15 cellular contexts compared by ENCODE assay signal in the genomic region with DNA sequence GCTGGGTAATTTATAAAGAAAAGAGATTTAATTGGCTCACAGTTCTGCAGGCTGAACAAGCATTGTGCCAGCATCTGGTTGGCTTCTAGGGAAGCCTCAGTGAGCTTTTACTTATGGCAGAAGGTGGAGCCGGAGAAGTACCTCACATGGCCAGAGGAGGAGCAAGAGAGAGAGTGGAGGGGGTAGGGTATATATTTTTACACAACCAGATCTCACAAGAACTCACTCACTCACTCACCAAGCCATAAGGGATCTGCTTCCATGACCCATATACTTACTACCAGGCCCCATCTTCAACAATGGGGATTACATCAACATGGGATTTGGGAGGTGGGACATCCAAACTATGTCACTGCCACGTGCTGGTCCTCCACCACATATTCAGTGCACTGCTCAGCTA.
DNase-seq lines count a peak whose midpoint lies in the region; ATAC-seq and TF ChIP-seq lines count a peak whose summit lies in the region.
"Had no signal": no experiment of that assay in that cellular context is flagged by ENCODE, and none has a peak within 500 bp of the region (broad histone marks: within the 10 kb centered on the region; RNA-seq: fewer than 3 reads in every experiment).

No MANE protein-coding gene starts in this region.

- POLR2A ChIA-PET in Panc1 (lab: Charles Lee) = no interaction called here

- H3K36me3 ChIP-seq in Panc1 (ENCODE audit: control insufficient read depth, insufficient read depth, low read length) = no peaks in the 10 kb centered on the region
- H3K36me3 ChIP-seq: thyroid gland had no signal

- DNase-seq in DMS53 (lab: John Stamatoyannopoulos, UW) (peak; percentile 11), DMS53 treated with DMSO at 0.1 percent for 48 hours (lab: John Stamatoyannopoulos, UW; ENCODE audit: unreplicated experiment) (no peak), Panc1 (ENCODE audit: low read depth, low spot score) (no peak), fibroblast of pulmonary artery (ENCODE audit: low read depth) (no peak), midbrain (lab: John Stamatoyannopoulos, UW) (no peak), NCI-H2196 treated with DMSO at 0.1 percent for 48 hours (lab: John Stamatoyannopoulos, UW; ENCODE audit: unreplicated experiment) (no peak)
- DNase-seq: effector CD8-positive, alpha-beta T cell; head of caudate nucleus; NCI-H187; NK-92 treated with Interleukin-12 subunit alpha and Interleukin-12 subunit beta, amount 100 ng/mL, for 24 hours; psoas muscle; thyroid gland had no signal

- TF ChIP-seq CTCF in GM12874 (IDR thresholded peaks at IDR 0.05; ENCODE audit: insufficient read depth, low read depth, low read length) = peak; percentile 40; the same call in 1 of the 2 replicates
- peak; percentile 29 for TF ChIP-seq CTCF in Panc1 (IDR thresholded peaks at IDR 0.05)
- TF ChIP-seq CTCF in fibroblast of pulmonary artery (IDR thresholded peaks at IDR 0.05; ENCODE audit: low read length, missing control alignments) = peak; percentile 30

- peaks cover 4% of the 10 kb centered on the region; the same call in 1 of the 2 replicates for H3K4me1 ChIP-seq in Panc1 (ENCODE audit: control insufficient read depth, insufficient read depth, low read length)
- H3K4me1 ChIP-seq: psoas muscle, thyroid gland had no signal

- H3K4me3 ChIP-seq in Panc1 (ENCODE audit: low read depth in 2 of 2, low read length in 2 of 2) (no peak overlapping the region), fibroblast of pulmonary artery (replicated peaks; ENCODE audit: low read depth, low read length) (no peak overlapping the region)
- H3K4me3 ChIP-seq: psoas muscle, thyroid gland had no signal

- intact Hi-C loops in Panc1 (cut with micrococcal nuclease; ENCODE audit: unreplicated experiment) = no loop called here

- H3K27me3 ChIP-seq in Panc1 (ENCODE audit: control insufficient read depth, insufficient read depth, low read length) = no peaks in the 10 kb centered on the region
- H3K27me3 ChIP-seq: thyroid gland had no signal

- no peaks in the 10 kb centered on the region for H3K9me3 ChIP-seq in Panc1 (ENCODE audit: control insufficient read depth, insufficient read depth, low read depth, low read length)
- H3K9me3 ChIP-seq: psoas muscle, thyroid gland had no signal

- H3K27ac ChIP-seq in Panc1 (ENCODE audit: low read length) = no peak overlapping the region
- H3K27ac ChIP-seq: psoas muscle, SK-N-MC, thyroid gland had no signal

- in situ Hi-C loops in Panc1 (cut with HindIII; ENCODE audit: low pct_unique_long_range_greater_than_20kb, low sequenced_read_pairs) = no loop called here

- CTCF ChIA-PET in Panc1 (lab: Charles Lee) = interaction anchor here (0.6 kb wide), 1 partner anchor 351 kb away, joined by 4 read pairs; no protein-coding TSS in a partner anchor

- ATAC-seq in Panc1 (no peak), GM21367 (IDR thresholded peaks at IDR 0.05; ENCODE audit: unreplicated experiment) (no peak)
- ATAC-seq: psoas muscle had no signal

- BruUV-seq in Panc1 (replicated peaks; lab: Mats Ljungman, UMichigan) = no TSS peak
